Comparison of ENCODE assay signal across 8 cellular contexts in genomic region chr4:153222790-153223417, GRCh38. TPM values are rescaled to one million over a fixed set of nuclear protein-coding genes. Genes with fewer than 3 reads are reported as not detected.
DNase-seq lines count a peak whose midpoint lies in the region; ATAC-seq, FAIRE-seq and TF ChIP-seq lines count a peak whose summit lies in the region.

No MANE protein-coding gene starts in this region.

- WGBS in prostate gland: 2% methylated on average over 42 of the region's 57 CpGs

- TF ChIP-seq CTCF in astrocyte of the cerebellum (IDR thresholded peaks at IDR 0.05; ENCODE audit: low read depth, low read length, missing control alignments) (no peak), prostate gland (IDR thresholded peaks at IDR 0.05) (no peak)

- no peak for TF ChIP-seq POLR2A in prostate gland (IDR thresholded peaks at IDR 0.05)

- FAIRE-seq in RCC 7860 (lab: Jason Lieb, UNC): no peak

- intact Hi-C loops in prostate gland (cut with DNase I): loop anchor here (10.0 kb wide), 1 partner anchor 242 kb away; the partner anchor contains the start of gene TMEM131L

- peak overlapping the region; percentile 56 for H3K4me3 ChIP-seq in astrocyte of the cerebellum (ENCODE audit: low read depth, low read length)
- peak overlapping the region; percentile 52 to 59 for H3K4me3 ChIP-seq in prostate gland

- ATAC-seq in GM18867 (IDR thresholded peaks at IDR 0.05; ENCODE audit: unreplicated experiment): peak; percentile 61
- peak; percentile 51 for ATAC-seq in HG03039 (IDR thresholded peaks at IDR 0.05; ENCODE audit: unreplicated experiment)

- no peaks in the 10 kb centered on the region for H3K4me1 ChIP-seq in prostate gland (replicated peaks)

- peak overlapping the region; percentile 87 to 89 for H3K27ac ChIP-seq in prostate gland

- no peaks in the 10 kb centered on the region for H3K36me3 ChIP-seq in prostate gland

- H3K27me3 ChIP-seq in prostate gland (replicated peaks; ENCODE audit: insufficient read depth): no peaks in the 10 kb centered on the region

- no peaks in the 10 kb centered on the region for H3K9me3 ChIP-seq in prostate gland

- peak; percentile 19 for DNase-seq in 8988T
- peak; percentile 6 for DNase-seq in RCC 7860 (ENCODE audit: low spot score)
- DNase-seq in astrocyte of the cerebellum (ENCODE audit: low read depth): no peak
- DNase-seq in hepatic stellate cell (ENCODE audit: low spot score): peak; percentile 53
- peak; percentile 55 for DNase-seq in prostate gland (ENCODE audit: low spot score)
- DNase-seq in UCSD-AML1 (lab: John Stamatoyannopoulos, UW; ENCODE audit: unreplicated experiment): no peak

- in situ Hi-C loops in astrocyte of the cerebellum (cut with HindIII; ENCODE audit: low sequenced_read_pairs): no loop called here

RNA-seq across cellular contexts. Expression of gene TRIM2, which starts 18.7 kb away (rescaled TPM):
- total RNA-seq in prostate gland: 10 to 100 TPM; 54.5 to 70.4 TPM

Comparison
In these comparisons a context has a peak if more than half of its experiments do, and no peak if none do; other contexts are left out.
1. DNase-seq: peak in 8988T (single experiment), RCC 7860 (single experiment), hepatic stellate cell (single experiment) and prostate gland (single experiment); none in astrocyte of the cerebellum (single experiment) and UCSD-AML1 (single experiment).